8 cellular contexts compared by ENCODE assay signal in genomic region chr19:49816616-49817015, GRCh38. TPM values are rescaled to one million over a fixed set of nuclear protein-coding genes. Genes with fewer than 3 reads are reported as not detected.
A peak's percentile ranks its signal among the peaks of the same experiment; 100 is the strongest.
DNase-seq lines count a peak whose midpoint lies in the region; ATAC-seq and TF ChIP-seq lines count a peak whose summit lies in the region.

No MANE protein-coding gene starts in this region.

- no peak overlapping the region for H3K4me3 Mint-ChIP-seq in central memory CD8-positive, alpha-beta T cell
- H3K4me3 Mint-ChIP-seq in naive B cell = peak overlapping the region in 5 of 8 donors; percentile 9 to 99 (median 56)

- H3K9me3 Mint-ChIP-seq in central memory CD8-positive, alpha-beta T cell = no peaks in the 10 kb centered on the region
- no peaks in the 10 kb centered on the region for H3K9me3 Mint-ChIP-seq in naive B cell

- H3K36me3 ChIP-seq in cardiac muscle cell (no peaks in the 10 kb centered on the region), upper lobe of right lung (no peaks in the 10 kb centered on the region)

- H3K4me3 ChIP-seq in cardiac muscle cell = no peak overlapping the region
- peak overlapping the region; percentile 81 for H3K4me3 ChIP-seq in upper lobe of right lung

- no peak for DNase-seq in cardiac muscle cell (ENCODE audit: low read depth in 1 of 2, low spot score in 1 of 2)
- no peak for DNase-seq in left cardiac atrium
- DNase-seq in central memory CD8-positive, alpha-beta T cell (ENCODE audit: low spot score in 2 of 2) = no peak
- no peak for DNase-seq in naive B cell
- DNase-seq in upper lobe of right lung = no peak
- no peak for DNase-seq in ACHN

- peak overlapping the region; percentile 100 for H3K27ac Mint-ChIP-seq in central memory CD8-positive, alpha-beta T cell (ENCODE audit: low read depth)
- peak overlapping the region in 4 of 6 donors; percentile 49 to 100 (median 52) for H3K27ac Mint-ChIP-seq in naive B cell

- H3K9me3 ChIP-seq in cardiac muscle cell (ENCODE audit: low read depth) = no peaks in the 10 kb centered on the region
- no peaks in the 10 kb centered on the region for H3K9me3 ChIP-seq in upper lobe of right lung

- no peaks in the 10 kb centered on the region for H3K27me3 Mint-ChIP-seq in central memory CD8-positive, alpha-beta T cell
- no peaks in the 10 kb centered on the region for H3K27me3 Mint-ChIP-seq in naive B cell

- peaks cover 12% of the 10 kb centered on the region for H3K4me1 ChIP-seq in cardiac muscle cell (ENCODE audit: low read depth)
- peaks cover 9% of the 10 kb centered on the region for H3K4me1 ChIP-seq in upper lobe of right lung

- H3K27me3 ChIP-seq in cardiac muscle cell = no peaks in the 10 kb centered on the region
- H3K27me3 ChIP-seq in upper lobe of right lung = no peaks in the 10 kb centered on the region

- H3K27ac ChIP-seq in cardiac muscle cell (peak overlapping the region; percentile 96), upper lobe of right lung (peak overlapping the region; percentile 99)

- peaks cover 51% of the 10 kb centered on the region for H3K4me1 Mint-ChIP-seq in central memory CD8-positive, alpha-beta T cell
- H3K4me1 Mint-ChIP-seq in naive B cell = peaks cover 30 to 54% (median 52%) of the 10 kb centered on the region in 3 donors

- TF ChIP-seq CTCF in cardiac muscle cell (IDR thresholded peaks at IDR 0.05; ENCODE audit: low read depth, low read length) (no peak), upper lobe of right lung (IDR thresholded peaks at IDR 0.05) (no peak)

- in situ Hi-C loops in ACHN (cut with HindIII; ENCODE audit: low pct_ligation_motif_present, low pct_unique_long_range_greater_than_20kb, low sequenced_read_pairs) = no loop called here

- intact Hi-C loops in left cardiac atrium (cut with DNase I) (loop anchor here (5.0 to 10.0 kb wide), 3 partner anchors 36 to 56 kb away; partner anchors contain the start of genes PNKP (in 1 of the 2) and PTOV1 (in 1 of the 2)), upper lobe of right lung (cut with DNase I) (no loop called here)

- ATAC-seq in left cardiac atrium (no peak), naive B cell (ENCODE audit: low read depth in 2 of 2) (no peak), upper lobe of right lung (no peak), HG03432 (IDR thresholded peaks at IDR 0.05; ENCODE audit: unreplicated experiment) (no peak), HG03097 (IDR thresholded peaks at IDR 0.05; ENCODE audit: low FRiP score, unreplicated experiment) (no peak)
- ATAC-seq in central memory CD8-positive, alpha-beta T cell (replicated peaks; ENCODE audit: extremely low read depth, poor library complexity, severe bottlenecking) = no peak

- peaks cover 32% of the 10 kb centered on the region for H3K36me3 Mint-ChIP-seq in central memory CD8-positive, alpha-beta T cell (ENCODE audit: insufficient read depth)
- no peaks in the 10 kb centered on the region for H3K36me3 Mint-ChIP-seq in naive B cell

RNA-seq across cellular contexts. Expression of gene MED25, which starts 1.5 kb away (rescaled TPM):
- 68.7 and 83.7 TPM in 2 replicates for total RNA-seq in cardiac muscle cell
- polyA plus RNA-seq in cardiac muscle cell = 69.9 and 73.2 TPM in 2 replicates
- total RNA-seq in left cardiac atrium = 10 to 100 TPM; 48.7 to 55.6 TPM
- polyA plus RNA-seq in naive B cell (ENCODE audit: low read depth in 6 of 6) = 10 to 100 TPM; 21.2 to 49.7 (median 28.9) TPM
- 45.9 TPM for total RNA-seq in upper lobe of right lung

RNA-seq across cellular contexts. Expression of gene FUZ, which starts 3.5 kb away (rescaled TPM):
- total RNA-seq in cardiac muscle cell (37.8 and 60.8 TPM in 2 replicates), left cardiac atrium (10 to 100 TPM; 11.0 to 16.2 TPM), upper lobe of right lung (20.1 TPM)
- polyA plus RNA-seq in cardiac muscle cell (35.6 and 39.0 TPM in 2 replicates), naive B cell (ENCODE audit: low read depth in 6 of 6) (1 to 10 TPM; 4.7 to 8.4 (median 5.7) TPM)

RNA-seq across cellular contexts. Expression of gene PTOV1, which starts 34.3 kb away (rescaled TPM):
- 290 and 380 TPM in 2 replicates for total RNA-seq in cardiac muscle cell
- polyA plus RNA-seq in cardiac muscle cell = 445 and 583 TPM in 2 replicates
- 100 to 1,000 TPM; 113 to 122 TPM for total RNA-seq in left cardiac atrium
- 10 to 100 TPM; 46.1 to 98.3 (median 60.3) TPM for polyA plus RNA-seq in naive B cell (ENCODE audit: low read depth in 6 of 6)
- total RNA-seq in upper lobe of right lung = 104 TPM

RNA-seq across cellular contexts. Expression of gene AP2A1, which starts 49.8 kb away (rescaled TPM):
- total RNA-seq in cardiac muscle cell (152 and 153 TPM in 2 replicates), left cardiac atrium (10 to 100 TPM; 68.0 to 77.8 TPM), upper lobe of right lung (61.2 TPM)
- polyA plus RNA-seq in cardiac muscle cell (64.2 and 78.0 TPM in 2 replicates), naive B cell (ENCODE audit: low read depth in 6 of 6) (1 to 10 TPM; 3.9 to 8.0 (median 5.0) TPM)

RNA-seq across cellular contexts. Expression of gene PNKP, which starts 50.8 kb away (rescaled TPM):
- total RNA-seq in cardiac muscle cell (73.8 and 74.5 TPM in 2 replicates), left cardiac atrium (10 to 100 TPM; 38.7 to 54.5 TPM), upper lobe of right lung (83.2 TPM)
- polyA plus RNA-seq in cardiac muscle cell (69.7 and 98.4 TPM in 2 replicates), naive B cell (ENCODE audit: low read depth in 6 of 6) (10 to 100 TPM; 39.4 to 64.9 (median 49.8) TPM)
